8 cellular contexts compared by ENCODE assay signal in genomic region chr10:87505366-87506113, GRCh38. TPM values are rescaled to one million over a fixed set of nuclear protein-coding genes. Genes with fewer than 3 reads are reported as not detected.
A peak's percentile ranks its signal among the peaks of the same experiment; 100 is the strongest.
DNase-seq lines count a peak whose midpoint lies in the region; ATAC-seq and TF ChIP-seq lines count a peak whose summit lies in the region.

No MANE protein-coding gene starts in this region.

- peaks cover 24% of the 10 kb centered on the region for H3K36me3 ChIP-seq in RWPE2 (ENCODE audit: low read depth)

- H3K4me3 Mint-ChIP-seq in activated naive CD8-positive, alpha-beta T cell treated with anti-CD3 and anti-CD28 coated beads, Interleukin-2, amount 50 U/mL, for 24 hours = peak overlapping the region; percentile 93
- H3K4me3 Mint-ChIP-seq in progenitor cell of endocrine pancreas (ENCODE audit: low read depth) = peak overlapping the region; percentile 83

- H3K9me3 ChIP-seq in RWPE2 (ENCODE audit: severe bottlenecking) = no peaks in the 10 kb centered on the region

- H3K36me3 Mint-ChIP-seq in activated naive CD8-positive, alpha-beta T cell treated with anti-CD3 and anti-CD28 coated beads, Interleukin-2, amount 50 U/mL, for 24 hours (ENCODE audit: low read depth) = peaks cover 18% of the 10 kb centered on the region
- peaks cover 7% of the 10 kb centered on the region for H3K36me3 Mint-ChIP-seq in progenitor cell of endocrine pancreas (ENCODE audit: insufficient read depth)

- peak; percentile 77 for TF ChIP-seq CTCF in RWPE2 (IDR thresholded peaks at IDR 0.05; ENCODE audit: poor library complexity, severe bottlenecking)
- TF ChIP-seq CTCF in progenitor cell of endocrine pancreas (IDR thresholded peaks at IDR 0.05; ENCODE audit: unreplicated experiment) = peak; percentile 66

- H3K27me3 Mint-ChIP-seq in activated naive CD8-positive, alpha-beta T cell treated with anti-CD3 and anti-CD28 coated beads, Interleukin-2, amount 50 U/mL, for 24 hours = peaks cover 8% of the 10 kb centered on the region
- no peaks in the 10 kb centered on the region for H3K27me3 Mint-ChIP-seq in progenitor cell of endocrine pancreas

- peak overlapping the region; percentile 43 for H3K27ac ChIP-seq in RWPE2 (ENCODE audit: poor library complexity, severe bottlenecking)

- DNase-seq in DMS53 (lab: John Stamatoyannopoulos, UW) (peak; percentile 89), RWPE2 (ENCODE audit: low spot score) (peak; percentile 64), left cardiac atrium (peak; percentile 56), progenitor cell of endocrine pancreas (ENCODE audit: low spot score, unreplicated experiment) (peak; percentile 48), midbrain (lab: John Stamatoyannopoulos, UW) (no peak)
- DNase-seq in activated naive CD8-positive, alpha-beta T cell treated with anti-CD3 and anti-CD28 coated beads, Interleukin-2, amount 50 U/mL, for 24 hours = peak; percentile 58

- no peaks in the 10 kb centered on the region for H3K9me3 Mint-ChIP-seq in activated naive CD8-positive, alpha-beta T cell treated with anti-CD3 and anti-CD28 coated beads, Interleukin-2, amount 50 U/mL, for 24 hours
- H3K9me3 Mint-ChIP-seq in progenitor cell of endocrine pancreas (ENCODE audit: low read depth) = no peaks in the 10 kb centered on the region

- intact Hi-C loops in left cardiac atrium (cut with DNase I) = no loop called here

- H3K27ac Mint-ChIP-seq in activated naive CD8-positive, alpha-beta T cell treated with anti-CD3 and anti-CD28 coated beads, Interleukin-2, amount 50 U/mL, for 24 hours = peak overlapping the region; percentile 84
- H3K27ac Mint-ChIP-seq in progenitor cell of endocrine pancreas = peak overlapping the region; percentile 65

- ATAC-seq in GM19468 (IDR thresholded peaks at IDR 0.05; ENCODE audit: extremely low read depth, unreplicated experiment) = peak; percentile 18
- ATAC-seq in HG03571 (IDR thresholded peaks at IDR 0.05; ENCODE audit: unreplicated experiment) = peak; percentile 51
- ATAC-seq in RWPE2 (ENCODE audit: low read depth) = peak; percentile 77
- ATAC-seq in activated naive CD8-positive, alpha-beta T cell treated with anti-CD3 and anti-CD28 coated beads, Interleukin-2, amount 50 U/mL, for 24 hours = peak; percentile 45
- ATAC-seq in left cardiac atrium = peak; percentile 82 to 89

- H3K4me3 ChIP-seq in RWPE2 (ENCODE audit: severe bottlenecking) = peak overlapping the region; percentile 64

- peaks cover 15% of the 10 kb centered on the region for H3K4me1 ChIP-seq in RWPE2 (ENCODE audit: insufficient read depth, poor library complexity, severe bottlenecking)

- peaks cover 41% of the 10 kb centered on the region for H3K4me1 Mint-ChIP-seq in activated naive CD8-positive, alpha-beta T cell treated with anti-CD3 and anti-CD28 coated beads, Interleukin-2, amount 50 U/mL, for 24 hours
- peaks cover 15% of the 10 kb centered on the region for H3K4me1 Mint-ChIP-seq in progenitor cell of endocrine pancreas (ENCODE audit: low read depth)

- H3K27me3 ChIP-seq in RWPE2 (ENCODE audit: insufficient read depth, poor library complexity, severe bottlenecking) = no peaks in the 10 kb centered on the region

RNA-seq across cellular contexts. Expression of gene MINPP1, which starts 0.8 kb away (rescaled TPM):
- total RNA-seq in left cardiac atrium (1 to 10 TPM; 6.5 to 8.0 TPM), progenitor cell of endocrine pancreas (30.1 and 31.5 TPM in 2 replicates)

Comparison
In these comparisons a context has a peak if more than half of its experiments do, and no peak if none do; other contexts are left out.
1. ATAC-seq: peak in every context shown above with its lines; median percentile 86 in left cardiac atrium; 77 in RWPE2; 51 in HG03571; 45 in activated naive CD8-positive, alpha-beta T cell treated with anti-CD3 and anti-CD28 coated beads, Interleukin-2, amount 50 U/mL, for 24 hours; 18 in GM19468.